ENCODE assay signal across 9 cellular contexts in genomic region chr13:49560270-49561063, GRCh38. TPM values are rescaled to one million over a fixed set of nuclear protein-coding genes. Genes with fewer than 3 reads are reported as not detected.
DNase-seq lines count a peak whose midpoint lies in the region; ATAC-seq and TF ChIP-seq lines count a peak whose summit lies in the region.
"Had no signal": no experiment of that assay in that cellular context is flagged by ENCODE, and none has a peak within 500 bp of the region (broad histone marks: within the 10 kb centered on the region; RNA-seq: fewer than 3 reads in every experiment).

No MANE protein-coding gene starts in this region.

- CTCF ChIA-PET in GM10248 (lab: Yijun Ruan, JAX), result interaction anchor here (0.7 to 1.6 kb wide), 10 partner anchors 8 to 290 kb away, joined by 3 to 7 read pairs (median 3); partner anchors contain the start of genes CAB39L, PHF11 and SETDB2

- TF ChIP-seq CTCF in foreskin keratinocyte (conservative IDR thresholded peaks at IDR 0.05), result peak; percentile 56
- TF ChIP-seq CTCF in GM10248 (IDR thresholded peaks at IDR 0.05; ENCODE audit: control extremely low read depth, extremely low read depth, low read depth, missing control alignments), result no peak

- POLR2A ChIA-PET in GM10248 (lab: Yijun Ruan, JAX), result no interaction called here

- H3K4me1 ChIP-seq in foreskin keratinocyte, result no peaks in the 10 kb centered on the region

- peak; percentile 88 for DNase-seq in NCI-H82 (lab: John Stamatoyannopoulos, UW)
- DNase-seq in foreskin keratinocyte, result peak; percentile 28 to 32
- DNase-seq in pons (ENCODE audit: low spot score), result peak; percentile 42
- no peak for DNase-seq in GM10248 (ENCODE audit: extremely low spot score)
- no peak for DNase-seq in activated CD4-positive, alpha-beta T cell treated with anti-CD3 and anti-CD28 coated beads, Interleukin-2, amount 50 U/mL, for 1 hour
- no peak for DNase-seq in SK-N-DZ (ENCODE audit: low spot score)
- DNase-seq: effector CD8-positive, alpha-beta T cell had no signal

- H3K27me3 ChIP-seq in foreskin keratinocyte, result no peaks in the 10 kb centered on the region

- ATAC-seq in GM19438 (IDR thresholded peaks at IDR 0.05; ENCODE audit: low read depth, unreplicated experiment) (peak; percentile 59), foreskin keratinocyte (peak; percentile 57), SK-N-SH treated with all-trans-retinoic acid at 6 μM for 48 hours (no peak)

- H3K27ac ChIP-seq in foreskin keratinocyte, result no peak overlapping the region

TF ChIP-seq in SK-N-SH treated with all-trans-retinoic acid at 6 μM for 48 hours, 23 proteins besides CTCF, POLR2A, EP300 and RAD21:
- TF ChIP-seq TOX (CRISPR knock-in tag; IDR thresholded peaks at IDR 0.05; ENCODE audit: borderline replicate concordance) (no peak), ESRRG (CRISPR knock-in tag; IDR thresholded peaks at IDR 0.05) (no peak), RARB (CRISPR knock-in tag; IDR thresholded peaks at IDR 0.05) (no peak), CREB5 (CRISPR knock-in tag; IDR thresholded peaks at IDR 0.05; ENCODE audit: low read depth) (no peak), ISL1 (CRISPR knock-in tag; IDR thresholded peaks at IDR 0.05) (no peak), ZNF8 (CRISPR knock-in tag; IDR thresholded peaks at IDR 0.05) (no peak), PPARA (CRISPR knock-in tag; IDR thresholded peaks at IDR 0.05; ENCODE audit: borderline replicate concordance) (no peak), POU6F1 (CRISPR knock-in tag; IDR thresholded peaks at IDR 0.05; ENCODE audit: borderline replicate concordance, low read depth) (no peak), TCF4 (CRISPR knock-in tag; IDR thresholded peaks at IDR 0.05; ENCODE audit: borderline replicate concordance) (no peak), OSR1 (CRISPR knock-in tag; IDR thresholded peaks at IDR 0.05) (no peak), PATZ1 (CRISPR knock-in tag; IDR thresholded peaks at IDR 0.05; ENCODE audit: borderline replicate concordance) (no peak), CSRNP3 (CRISPR knock-in tag; IDR thresholded peaks at IDR 0.05) (no peak), SNAI2 (CRISPR knock-in tag; IDR thresholded peaks at IDR 0.05) (no peak), GLIS3 (CRISPR knock-in tag; IDR thresholded peaks at IDR 0.05) (no peak), ARNTL (CRISPR knock-in tag; IDR thresholded peaks at IDR 0.05; ENCODE audit: borderline replicate concordance, low read depth) (no peak)

RNA-seq across cellular contexts. Expression of gene RCBTB1, which starts 24.9 kb away (rescaled TPM):
- total RNA-seq in foreskin keratinocyte, result 23.8 and 24.7 TPM in 2 replicates
- 7.4 and 7.5 TPM in 2 replicates for polyA plus RNA-seq in foreskin keratinocyte
- polyA plus RNA-seq in SK-N-DZ (2014; cell fraction: cytosol; rRNA removed), result 38.6 and 45.3 TPM in 2 replicates
- 39.3 and 48.8 TPM in 2 replicates for polyA plus RNA-seq in SK-N-DZ (2014; cell fraction: nucleus; rRNA removed)

Comparison
In these comparisons a context has a peak if more than half of its experiments do, and no peak if none do; other contexts are left out.
1. DNase-seq: peak in NCI-H82 (single experiment), foreskin keratinocyte (2 of 2) and pons (single experiment); none in GM10248 (single experiment), activated CD4-positive, alpha-beta T cell treated with anti-CD3 and anti-CD28 coated beads, Interleukin-2, amount 50 U/mL, for 1 hour (single experiment) and SK-N-DZ (single experiment).